ENCODE assay signal across 26 cellular contexts in genomic region chr14:103897075-103897947, GRCh38. TPM values are rescaled to one million over a fixed set of nuclear protein-coding genes. Genes with fewer than 3 reads are reported as not detected.
A peak's percentile ranks its signal among the peaks of the same experiment; 100 is the strongest.
DNase-seq lines count a peak whose midpoint lies in the region; ATAC-seq and TF ChIP-seq lines count a peak whose summit lies in the region.
"Had no signal": no experiment of that assay in that cellular context is flagged by ENCODE, and none has a peak within 500 bp of the region (broad histone marks: within the 10 kb centered on the region; RNA-seq: fewer than 3 reads in every experiment).

No MANE protein-coding gene starts in this region.

- H3K4me3 Mint-ChIP-seq in nephron, result peak overlapping the region in 2 of 3 experiments; percentile 3 to 30
- H3K4me3 Mint-ChIP-seq: activated CD4-positive, alpha-beta memory T cell treated with anti-CD3 and anti-CD28 coated beads for 36 hours; activated naive CD8-positive, alpha-beta T cell; activated T-cell treated with anti-CD3 and anti-CD28 coated beads, Interleukin-2, amount 50 U/mL, for 4 hours; brain; dendritic cell treated with granulocyte-macrophage colony-stimulating factor and Interleukin-4, amounts not matched to agents 40 ng/mL and 50 ng/mL, for 4 days had no signal

- H3K9me3 Mint-ChIP-seq in nephron, result peaks cover 4% of the 10 kb centered on the region
- H3K9me3 Mint-ChIP-seq: activated T-cell treated with anti-CD3 and anti-CD28 coated beads, Interleukin-2, amount 50 U/mL, for 4 hours had no signal

- peaks cover 8% of the 10 kb centered on the region for H3K27me3 Mint-ChIP-seq in nephron (ENCODE audit: low read depth)
- H3K27me3 Mint-ChIP-seq: activated CD4-positive, alpha-beta memory T cell treated with anti-CD3 and anti-CD28 coated beads for 36 hours; activated naive CD8-positive, alpha-beta T cell had no signal

- H3K27ac Mint-ChIP-seq in nephron, result peak overlapping the region; percentile 79 to 95 (median 90)
- H3K27ac Mint-ChIP-seq: activated CD4-positive, alpha-beta memory T cell treated with anti-CD3 and anti-CD28 coated beads for 36 hours; activated naive CD8-positive, alpha-beta T cell; dendritic cell treated with granulocyte-macrophage colony-stimulating factor and Interleukin-4, amounts not matched to agents 40 ng/mL and 50 ng/mL, for 4 days had no signal

- peaks cover 5% of the 10 kb centered on the region for H3K36me3 Mint-ChIP-seq in nephron (ENCODE audit: low read depth)
- H3K36me3 Mint-ChIP-seq: activated CD4-positive, alpha-beta memory T cell treated with anti-CD3 and anti-CD28 coated beads for 36 hours; activated naive CD8-positive, alpha-beta T cell; brain had no signal

- H3K4me3 ChIP-seq in Peyer's patch (no peak overlapping the region), esophagus muscularis mucosa (no peak overlapping the region)
- H3K4me3 ChIP-seq: GM12878, ovary, smooth muscle cell had no signal

- 84% methylated on average over 22 of the region's 27 CpGs for WGBS in esophagus muscularis mucosa

- DNase-seq in D341Med (ENCODE audit: low spot score), result peak; percentile 22
- peak in 2 of 3 donors; percentile 87 to 90 for DNase-seq in Peyer's patch
- DNase-seq in left ventricle myocardium superior, result peak; percentile 66
- no peak for DNase-seq in esophagus muscularis mucosa (ENCODE audit: extremely low spot score)
- DNase-seq: activated CD4-positive, alpha-beta memory T cell treated with anti-CD3 and anti-CD28 coated beads for 36 hours; activated T-cell treated with anti-CD3 and anti-CD28 coated beads, Interleukin-2, amount 50 U/mL, for 4 hours; erythroblast; GDM1; glutamatergic neuron; KBM-7; ovary; SHP77; stimulated activated CD4-positive, alpha-beta T cell treated with anti-CD3 and anti-CD28 coated beads, Interleukin-4, amount 100 ng/mL, for 4 hours; T-helper 1 cell had no signal

- H3K9me3 ChIP-seq in Peyer's patch, result no peaks in the 10 kb centered on the region
- H3K9me3 ChIP-seq in esophagus muscularis mucosa, result no peaks in the 10 kb centered on the region
- H3K9me3 ChIP-seq: ovary had no signal

- no peaks in the 10 kb centered on the region for H3K36me3 ChIP-seq in Peyer's patch
- H3K36me3 ChIP-seq in esophagus muscularis mucosa, result no peaks in the 10 kb centered on the region
- H3K36me3 ChIP-seq: ovary had no signal

- H3K4me1 ChIP-seq in Peyer's patch, result peaks cover 0 to 46% (median 12%) of the 10 kb centered on the region in 4 donors
- peaks cover 0 to 16% (median 3%) of the 10 kb centered on the region in 4 donors for H3K4me1 ChIP-seq in esophagus muscularis mucosa

- H3K4me1 Mint-ChIP-seq in nephron, result peaks cover 7% of the 10 kb centered on the region

- TF ChIP-seq POLR2A in Peyer's patch (IDR thresholded peaks at IDR 0.05), result no peak
- no peak for TF ChIP-seq POLR2A in esophagus muscularis mucosa (IDR thresholded peaks at IDR 0.05; ENCODE audit: low read depth)

- H3K27ac ChIP-seq in Peyer's patch (peak overlapping the region in 3 of 4 donors; percentile 46 to 85 (median 73)), esophagus muscularis mucosa (replicated peaks in 1 of 4) (no peak overlapping the region)
- H3K27ac ChIP-seq: HL-60, ovary, VCaP had no signal

- TF ChIP-seq CTCF in Peyer's patch (IDR thresholded peaks at IDR 0.05) (no peak), nephron (IDR thresholded peaks at IDR 0.05; ENCODE audit: unreplicated experiment in 3 of 3) (no peak), esophagus muscularis mucosa (IDR thresholded peaks at IDR 0.05) (no peak)

- ATAC-seq in left ventricle myocardium superior (peak; percentile 83), GM19328 (IDR thresholded peaks at IDR 0.05; ENCODE audit: unreplicated experiment) (no peak), GM21528 (IDR thresholded peaks at IDR 0.05; ENCODE audit: low FRiP score, unreplicated experiment) (no peak), HG02642 (IDR thresholded peaks at IDR 0.05; ENCODE audit: poor library complexity, unreplicated experiment) (no peak)
- ATAC-seq: activated T-cell treated with anti-CD3 and anti-CD28 coated beads, Interleukin-2, amount 50 U/mL, for 4 hours; GM12878 had no signal

- intact Hi-C loops in left ventricle myocardium superior (cut with micrococcal nuclease), result no loop called here
- intact Hi-C loops in esophagus muscularis mucosa (cut with DNase I), result no loop called here

- H3K27me3 ChIP-seq in Peyer's patch (no peaks in the 10 kb centered on the region), esophagus muscularis mucosa (no peaks in the 10 kb centered on the region)
- H3K27me3 ChIP-seq: ovary had no signal

- TF ChIP-seq EP300 in esophagus muscularis mucosa (IDR thresholded peaks at IDR 0.05), result no peak

RNA-seq across cellular contexts. Expression of gene TDRD9, which starts 30.9 kb away (rescaled TPM):
- total RNA-seq in Peyer's patch (under 1 TPM in 1 of 4 donors, not detected in 3; 0.40 TPM), left ventricle myocardium superior (2.2 TPM), esophagus muscularis mucosa (1 to 10 TPM; 2.0 to 3.2 (median 2.6) TPM)
- total RNA-seq: GM12878 had no signal

RNA-seq across cellular contexts. Expression of gene RD3L, which starts 45.0 kb away (rescaled TPM):
- not detected for total RNA-seq in Peyer's patch
- total RNA-seq in left ventricle myocardium superior, result 29.8 TPM
- total RNA-seq in esophagus muscularis mucosa, result not detected
- total RNA-seq: activated CD4-positive, alpha-beta memory T cell treated with anti-CD3 and anti-CD28 coated beads for 36 hours; activated T-cell treated with anti-CD3 and anti-CD28 coated beads, Interleukin-2, amount 50 U/mL, for 4 hours; GM12878; ovary; smooth muscle cell; temporal lobe had no signal

RNA-seq across cellular contexts. Expression of gene PPP1R13B, which starts 49.9 kb away (rescaled TPM):
- 10 to 100 TPM; 30.5 to 78.3 (median 54.0) TPM for total RNA-seq in Peyer's patch
- total RNA-seq in left ventricle myocardium superior, result 107 TPM
- total RNA-seq in esophagus muscularis mucosa, result 10 to 100 TPM; 19.9 to 25.2 (median 23.6) TPM

Comparison
In these comparisons a context has a peak if more than half of its experiments do, and no peak if none do; other contexts are left out.
1. H3K27ac ChIP-seq: peak in Peyer's patch (3 of 4); none in esophagus muscularis mucosa (0 of 4).
2. RNA of gene RD3L, which starts 45.0 kb away (total RNA-seq): 29.8 TPM in left ventricle myocardium superior (single experiment); not detected in Peyer's patch and not detected in esophagus muscularis mucosa; every median in the first group is over 10 times any median in the second.